Comparison of ENCODE assay signal across 1 cellular context in the genomic region with DNA sequence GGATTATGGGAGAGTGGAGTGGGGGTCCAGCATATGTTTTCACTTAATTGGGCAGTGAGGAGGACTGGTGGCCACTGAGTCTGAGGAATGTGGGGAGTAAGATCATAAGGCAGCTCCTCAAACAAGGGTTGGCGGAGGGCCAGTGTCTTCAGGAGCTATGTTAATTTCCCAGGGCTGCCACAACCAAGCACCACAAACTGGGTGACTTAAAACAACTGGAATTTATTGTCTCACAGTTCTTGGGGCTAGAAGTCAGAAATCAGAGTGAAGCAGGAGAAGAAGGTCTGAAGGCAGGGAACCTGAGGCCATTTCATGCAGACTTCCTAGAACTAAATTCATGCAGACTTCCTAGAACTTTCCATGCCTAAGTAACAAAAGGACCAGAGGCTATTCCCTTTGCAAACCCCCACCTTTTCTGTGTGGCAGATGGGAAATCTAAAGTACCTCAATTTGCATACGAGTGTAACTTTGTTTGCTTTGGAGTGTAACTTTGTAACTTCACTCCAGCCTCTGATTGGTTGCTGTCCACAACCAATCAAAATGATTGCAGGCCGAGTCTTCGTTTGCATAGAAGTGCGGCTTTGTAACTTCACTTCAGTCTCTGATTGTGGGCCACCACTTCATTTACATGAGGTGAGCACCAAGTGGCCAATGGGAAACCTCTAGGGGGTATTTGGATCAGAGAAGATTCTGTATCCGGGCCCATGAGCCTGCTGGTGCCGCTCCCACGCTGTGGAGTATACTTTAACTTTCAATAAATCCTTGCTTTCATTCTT.
TF ChIP-seq lines count a peak whose summit lies in the region.

No MANE protein-coding gene starts in this region.

TF ChIP-seq in H1, 55 proteins besides CTCF, POLR2A, EP300 and RAD21:
- no peak for TF ChIP-seq HDAC6 (IDR thresholded peaks at IDR 0.05; ENCODE audit: low read depth, low read length)
- no peak for TF ChIP-seq SRF (IDR thresholded peaks at IDR 0.05; ENCODE audit: low read depth, low read length)
- no peak for TF ChIP-seq RBBP5 (IDR thresholded peaks at IDR 0.05; ENCODE audit: borderline replicate concordance, low read depth, low read length)
